In the genomic region with DNA sequence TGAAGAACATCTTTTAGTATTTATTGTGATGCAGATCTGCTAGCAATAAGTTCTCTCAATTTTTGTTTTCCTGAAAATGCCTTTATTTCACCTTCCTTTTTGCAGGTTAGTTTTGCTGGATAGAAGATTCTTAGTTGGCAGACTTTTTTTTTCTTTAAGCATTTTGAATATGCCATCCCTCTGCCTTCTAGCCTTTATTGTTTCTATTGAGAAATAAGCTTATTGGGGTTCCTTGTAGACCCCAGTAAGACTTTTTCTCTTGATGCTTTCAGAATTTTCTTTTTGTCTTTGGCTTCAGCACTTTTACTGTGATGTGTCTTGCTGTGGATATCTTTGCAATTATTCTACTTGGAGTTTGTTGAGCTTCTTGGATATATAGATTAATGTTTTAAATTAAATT, we compare ENCODE assay signal across 1 cellular context.
TF ChIP-seq lines count a peak whose summit lies in the region.

No MANE protein-coding gene starts in this region.

TF ChIP-seq in HEK293, 187 proteins besides CTCF, POLR2A, EP300 and RAD21 (continued from another document):
- peak; percentile 63 for TF ChIP-seq SETDB1 (IDR thresholded peaks at IDR 0.05; ENCODE audit: insufficient read length, low read length)
TF ChIP-seq in HEK293: peak in this region for 1.
